8 cellular contexts compared by ENCODE assay signal in genomic region chr10:43137971-43138756, GRCh38. TPM values are rescaled to one million over a fixed set of nuclear protein-coding genes. Genes with fewer than 3 reads are reported as not detected.
DNase-seq lines count a peak whose midpoint lies in the region; ATAC-seq and TF ChIP-seq lines count a peak whose summit lies in the region.

TSS of gene CSGALNACT2 (plus strand) at chr10:43138445. CDS start at chr10:43155150, 16,705 bp downstream.

- H3K27me3 Mint-ChIP-seq in GM23338 (ENCODE audit: insufficient read depth, low read depth, poor library complexity): peaks cover 14% of the 10 kb centered on the region
- peaks cover 4% of the 10 kb centered on the region for H3K27me3 Mint-ChIP-seq in neural progenitor cell (ENCODE audit: insufficient read depth, low read depth)

- H3K4me3 ChIP-seq in GM23338 (peak within 1 kb of the TSS; percentile 91), SJCRH30 (peak within 1 kb of the TSS; percentile 96), neural progenitor cell (peak within 1 kb of the TSS; percentile 67), stomach smooth muscle (ENCODE audit: low read length in 2 of 2) (peak within 1 kb of the TSS; percentile 86 to 95)

- peaks cover 34% of the 10 kb centered on the region for H3K27me3 ChIP-seq in GM23338 (ENCODE audit: insufficient read depth)
- H3K27me3 ChIP-seq in SJCRH30: no peaks in the 10 kb centered on the region
- H3K27me3 ChIP-seq in foreskin keratinocyte: no peaks in the 10 kb centered on the region
- H3K27me3 ChIP-seq in neural progenitor cell: no peaks in the 10 kb centered on the region
- H3K27me3 ChIP-seq in stomach smooth muscle (ENCODE audit: control insufficient read depth in 1 of 2, insufficient read depth in 2 of 2, low read length in 2 of 2): no peaks in the 10 kb centered on the region

- H3K4me3 Mint-ChIP-seq in GM23338: peak within 1 kb of the TSS; percentile 92
- peak within 1 kb of the TSS; percentile 99 for H3K4me3 Mint-ChIP-seq in neural progenitor cell

- 0 out of 2 replicates have a peak, but pooled peaks cover 4% of the 10 kb centered on the region for H3F3A ChIP-seq in GM23338 (replicated peaks; ENCODE audit: low read depth)
- peaks cover 10% of the 10 kb centered on the region for H3F3A ChIP-seq in neural progenitor cell (ENCODE audit: low read depth)

- H3K4me1 Mint-ChIP-seq in GM23338: peaks cover 9% of the 10 kb centered on the region; the same call in 2 of the 3 replicates
- H3K4me1 Mint-ChIP-seq in neural progenitor cell: peaks cover 24% of the 10 kb centered on the region

- H3K9me3 ChIP-seq in SJCRH30 (replicated peaks) (no peaks in the 10 kb centered on the region), neural progenitor cell (ENCODE audit: low read depth) (no peaks in the 10 kb centered on the region), stomach smooth muscle (ENCODE audit: control insufficient read depth in 2 of 2, low read length in 2 of 2) (no peaks in the 10 kb centered on the region)

- peak within 1 kb of the TSS; percentile 99 for H2AFZ ChIP-seq in GM23338
- peak within 1 kb of the TSS; percentile 97 for H2AFZ ChIP-seq in neural progenitor cell (replicated peaks)

- DNase-seq in EH (ENCODE audit: low read depth): peak; percentile 89
- DNase-seq in GM23338 (ENCODE audit: low spot score): peak; percentile 80
- DNase-seq in LHCN-M2 (ENCODE audit: low read depth): peak; percentile 91
- peak; percentile 68 to 73 for DNase-seq in SJCRH30
- peak; percentile 85 for DNase-seq in activated gamma-delta T cell treated with Interleukin-2 at 50 U/mL for 16 hours
- DNase-seq in foreskin keratinocyte: peak; percentile 65 to 79
- DNase-seq in neural progenitor cell (ENCODE audit: low spot score): peak; percentile 89

- H4K20me1 ChIP-seq in GM23338 (replicated peaks; ENCODE audit: insufficient read depth): peaks cover 9% of the 10 kb centered on the region
- peaks cover 11% of the 10 kb centered on the region for H4K20me1 ChIP-seq in neural progenitor cell (ENCODE audit: low read depth)

- ATAC-seq in GM23338 (peak; percentile 89), foreskin keratinocyte (peak; percentile 86)

- H3K9me2 ChIP-seq in GM23338 (ENCODE audit: insufficient read depth): no peaks in the 10 kb centered on the region

- peak within 1 kb of the TSS; percentile 95 for H3K4me2 ChIP-seq in GM23338
- peak within 1 kb of the TSS; percentile 100 for H3K4me2 ChIP-seq in neural progenitor cell

- H3K27ac Mint-ChIP-seq in GM23338 (peak within 1 kb of the TSS; percentile 43; the same call in 1 of the 2 replicates), neural progenitor cell (peak within 1 kb of the TSS; percentile 99)

- H3K9ac ChIP-seq in neural progenitor cell: peak within 1 kb of the TSS; percentile 17
- peak within 1 kb of the TSS; percentile 89 to 95 for H3K9ac ChIP-seq in stomach smooth muscle (ENCODE audit: low read length in 2 of 2)

- no peaks in the 10 kb centered on the region for H3K36me3 Mint-ChIP-seq in GM23338 (ENCODE audit: low read depth)
- no peaks in the 10 kb centered on the region for H3K36me3 Mint-ChIP-seq in neural progenitor cell

- TF ChIP-seq CTCF in GM23338 (conservative IDR thresholded peaks at IDR 0.05; ENCODE audit: low read depth in 2 of 2): no peak
- TF ChIP-seq CTCF in foreskin keratinocyte (conservative IDR thresholded peaks at IDR 0.05): no peak
- no peak for TF ChIP-seq CTCF in neural progenitor cell (IDR thresholded peaks at IDR 0.05)

- no peak within 1 kb of the TSS for H3K27ac ChIP-seq in GM23338 (ENCODE audit: low read depth)
- H3K27ac ChIP-seq in SJCRH30: peak within 1 kb of the TSS; percentile 97
- H3K27ac ChIP-seq in foreskin keratinocyte: peak within 1 kb of the TSS; percentile 67
- no peak within 1 kb of the TSS for H3K27ac ChIP-seq in neural progenitor cell
- peak within 1 kb of the TSS; percentile 88 for H3K27ac ChIP-seq in stomach smooth muscle (ENCODE audit: low read length)

- H3K36me3 ChIP-seq in GM23338 (ENCODE audit: insufficient read depth) (no peaks in the 10 kb centered on the region), SJCRH30 (no peaks in the 10 kb centered on the region), neural progenitor cell (no peaks in the 10 kb centered on the region), stomach smooth muscle (ENCODE audit: control insufficient read depth in 2 of 2, insufficient read depth in 2 of 2, low read length in 2 of 2) (no peaks in the 10 kb centered on the region)

- H3K9me3 Mint-ChIP-seq in GM23338 (no peaks in the 10 kb centered on the region; the same call in 2 of the 3 replicates), neural progenitor cell (no peaks in the 10 kb centered on the region)

- 0 out of 2 replicates have a peak, but pooled peaks cover 3% of the 10 kb centered on the region for H3K4me1 ChIP-seq in GM23338 (ENCODE audit: insufficient read depth)
- no peaks in the 10 kb centered on the region for H3K4me1 ChIP-seq in SJCRH30
- peaks cover 20% of the 10 kb centered on the region for H3K4me1 ChIP-seq in foreskin keratinocyte
- peaks cover 8% of the 10 kb centered on the region for H3K4me1 ChIP-seq in neural progenitor cell
- peaks cover 5% of the 10 kb centered on the region for H3K4me1 ChIP-seq in stomach smooth muscle (ENCODE audit: control insufficient read depth, insufficient read depth, low read length)

- peaks cover 29% of the 10 kb centered on the region for H3K79me2 ChIP-seq in GM23338 (replicated peaks; ENCODE audit: insufficient read depth)
- peaks cover 41% of the 10 kb centered on the region for H3K79me2 ChIP-seq in neural progenitor cell (ENCODE audit: low read depth)

TF ChIP-seq in GM23338, 12 proteins besides CTCF, POLR2A, EP300 and RAD21:
- TF ChIP-seq POLR2AphosphoS5 (IDR thresholded peaks at IDR 0.05; ENCODE audit: low read depth): peak; percentile 51
- TF ChIP-seq NANOG (IDR thresholded peaks at IDR 0.05; ENCODE audit: borderline replicate concordance): no peak

RNA-seq across cellular contexts. Expression of gene CSGALNACT2, which starts in this region (rescaled TPM):
- 3.7 and 4.6 TPM in 2 replicates for total RNA-seq in GM23338 (2014; rRNA removed; shearing (Covaris generic))
- polyA plus RNA-seq in GM23338 (2016; fragmentation: Nextera tagmentation; extraction: Ambion mirVana) (2.4 and 3.0 TPM in 2 replicates), foreskin keratinocyte (5.4 TPM in 2 replicates)
- total RNA-seq in LHCN-M2 (2014; rRNA removed) (13.1 and 13.4 TPM in 2 replicates), foreskin keratinocyte (12.5 and 13.1 TPM in 2 replicates), neural progenitor cell (ENCODE audit: low replicate concordance) (7.0 and 9.3 TPM in 2 replicates)
- polyA plus RNA-seq in LHCN-M2 (2012): 7.1 TPM
- total RNA-seq in SJCRH30 (2014; rRNA removed; shearing (Covaris generic)): 5.9 and 7.9 TPM in 2 replicates

Comparison
In these comparisons a context has a peak if more than half of its experiments do, and no peak if none do; other contexts are left out.
1. H3K27ac ChIP-seq: peak in SJCRH30 (single experiment), foreskin keratinocyte (single experiment) and stomach smooth muscle (single experiment); none in GM23338 (single experiment) and neural progenitor cell (single experiment).
2. Peak in every context shown above with its lines, with median percentiles within 50 percentile points of each other: DNase-seq and H3K4me3 ChIP-seq.